In the genomic region with DNA sequence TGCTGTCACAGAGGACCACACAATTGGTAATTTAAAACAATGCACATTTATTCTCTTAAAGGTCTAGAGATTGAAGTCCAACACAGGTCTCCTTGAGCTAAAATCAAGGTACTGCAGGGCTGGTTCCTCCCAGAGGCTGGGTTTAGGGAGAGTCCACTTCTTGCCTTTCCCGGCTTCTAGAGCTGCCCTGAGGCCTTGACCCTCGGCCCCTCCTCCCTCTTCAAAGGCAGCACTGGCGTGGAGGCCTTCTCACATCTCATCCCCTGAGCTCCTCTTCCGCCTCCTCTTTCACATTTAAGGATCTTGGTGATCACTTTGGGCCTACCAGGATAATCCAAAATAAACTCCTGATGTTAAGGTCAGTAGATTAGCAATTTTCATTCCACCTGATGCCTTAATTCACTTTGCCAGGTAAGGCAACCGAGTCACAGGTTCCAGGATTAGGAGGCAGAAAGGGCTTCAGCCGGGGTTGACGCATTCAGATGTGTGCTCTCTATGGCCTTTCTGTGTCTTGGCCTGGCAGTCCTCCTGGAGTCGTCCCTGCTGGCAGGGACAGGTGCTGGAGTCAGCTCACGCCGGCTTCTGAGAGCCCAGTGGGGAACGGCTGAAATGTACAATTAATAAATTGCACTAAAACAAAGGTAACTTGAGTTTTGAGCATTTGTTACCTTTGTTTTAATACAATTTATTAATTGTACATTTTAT, we compare ENCODE assay signal across 18 cellular contexts.
DNase-seq lines count a peak whose midpoint lies in the region; ATAC-seq and TF ChIP-seq lines count a peak whose summit lies in the region.
"Had no signal": no experiment of that assay in that cellular context is flagged by ENCODE, and none has a peak within 500 bp of the region (broad histone marks: within the 10 kb centered on the region; RNA-seq: fewer than 3 reads in every experiment).

No MANE protein-coding gene starts in this region.

- no peaks in the 10 kb centered on the region for H3K27me3 Mint-ChIP-seq in type B pancreatic cell
- H3K27me3 Mint-ChIP-seq: activated CD4-positive, alpha-beta T cell treated with anti-CD3 and anti-CD28 coated beads, Interleukin-2, amount 10 ng/mL, durations not matched to agents 7 days and 5 days had no signal

- no peak overlapping the region for H3K27ac Mint-ChIP-seq in type B pancreatic cell
- H3K27ac Mint-ChIP-seq: activated CD4-positive, alpha-beta T cell treated with anti-CD3 and anti-CD28 coated beads, Interleukin-2, amount 10 ng/mL, durations not matched to agents 7 days and 5 days had no signal

- no peaks in the 10 kb centered on the region for H3K9me3 Mint-ChIP-seq in type B pancreatic cell
- H3K9me3 Mint-ChIP-seq: activated CD4-positive, alpha-beta T cell treated with anti-CD3 and anti-CD28 coated beads, Interleukin-2, amount 10 ng/mL, durations not matched to agents 7 days and 5 days; IgD-negative memory B cell had no signal

- H3K27ac ChIP-seq in caudate nucleus (ENCODE audit: low read depth, low read length) = peak overlapping the region; percentile 99
- H3K27ac ChIP-seq: C4-2B, epithelial cell of prostate, transverse colon had no signal

- DNase-seq in activated CD4-positive, CD25-positive, alpha-beta regulatory T cell treated with anti-CD3 and anti-CD28 coated beads, Interleukin-2, amount 50 U/mL, for 72 hours = peak; percentile 13
- no peak for DNase-seq in caudate nucleus (lab: John Stamatoyannopoulos, UW)
- peak; percentile 11 for DNase-seq in myocyte (ENCODE audit: low read depth)
- DNase-seq in type B pancreatic cell (ENCODE audit: extremely low spot score, unreplicated experiment) = peak; percentile 44
- DNase-seq: activated CD4-positive, alpha-beta T cell treated with anti-CD3 and anti-CD28 coated beads, Interleukin-2, amount 10 ng/mL, durations not matched to agents 7 days and 5 days; activated gamma-delta T cell treated with Interleukin-2 at 50 U/mL for 16 hours; left colon; NCI-H446 treated with DMSO at 0.1 percent for 48 hours; stimulated activated CD4-positive, alpha-beta T cell treated with anti-CD3 and anti-CD28 coated beads, Interleukin-1b, Interleukin-23, amount 100 ng/mL, for 48 hours; T1000 had no signal

- TF ChIP-seq CTCF in type B pancreatic cell (conservative IDR thresholded peaks at IDR 0.05) = no peak

- no peak for ATAC-seq in activated CD4-positive, CD25-positive, alpha-beta regulatory T cell treated with anti-CD3 and anti-CD28 coated beads, Interleukin-2, amount 50 U/mL, for 24 hours
- no peak for ATAC-seq in GM19452 (IDR thresholded peaks at IDR 0.05; ENCODE audit: unreplicated experiment)
- no peak for ATAC-seq in HG02678 (IDR thresholded peaks at IDR 0.05; ENCODE audit: unreplicated experiment)
- ATAC-seq in HG03439 (IDR thresholded peaks at IDR 0.05; ENCODE audit: unreplicated experiment) = no peak

- H3K4me3 Mint-ChIP-seq in type B pancreatic cell = no peak overlapping the region
- H3K4me3 Mint-ChIP-seq: activated CD4-positive, alpha-beta T cell treated with anti-CD3 and anti-CD28 coated beads, Interleukin-2, amount 10 ng/mL, durations not matched to agents 7 days and 5 days; IgD-negative memory B cell had no signal

- H3K4me1 Mint-ChIP-seq in type B pancreatic cell (ENCODE audit: unreplicated experiment) = peaks cover 22% of the 10 kb centered on the region

- H3K36me3 Mint-ChIP-seq in type B pancreatic cell = no peaks in the 10 kb centered on the region

Comparison
In these comparisons a context has a peak if more than half of its experiments do, and no peak if none do; other contexts are left out.
1. DNase-seq: peak in activated CD4-positive, CD25-positive, alpha-beta regulatory T cell treated with anti-CD3 and anti-CD28 coated beads, Interleukin-2, amount 50 U/mL, for 72 hours (single experiment), myocyte (single experiment) and type B pancreatic cell (single experiment); none in caudate nucleus (0 of 61).